In genomic region chr6:113875470-113875869, GRCh38 we compare ENCODE assay signal across 16 cellular contexts.
DNase-seq lines count a peak whose midpoint lies in the region; ATAC-seq lines count a peak whose summit lies in the region.
"Had no signal": no experiment of that assay in that cellular context is flagged by ENCODE, and none has a peak within 500 bp of the region (broad histone marks: within the 10 kb centered on the region; RNA-seq: fewer than 3 reads in every experiment).

No MANE protein-coding gene starts in this region.

- peaks cover 7% of the 10 kb centered on the region for H3K4me1 Mint-ChIP-seq in activated naive CD8-positive, alpha-beta T cell treated with anti-CD3 and anti-CD28 coated beads, Interleukin-2, amount 50 U/mL, for 24 hours

- H3K36me3 Mint-ChIP-seq in activated naive CD8-positive, alpha-beta T cell treated with anti-CD3 and anti-CD28 coated beads, Interleukin-2, amount 50 U/mL, for 24 hours (ENCODE audit: low read depth) = no peaks in the 10 kb centered on the region
- H3K36me3 Mint-ChIP-seq: activated naive CD8-positive, alpha-beta T cell; CD4-positive, CD25-positive, alpha-beta regulatory T cell had no signal

- H3K4me3 Mint-ChIP-seq in activated naive CD8-positive, alpha-beta T cell treated with anti-CD3 and anti-CD28 coated beads, Interleukin-2, amount 50 U/mL, for 24 hours = no peak overlapping the region
- H3K4me3 Mint-ChIP-seq: activated naive CD8-positive, alpha-beta T cell; CD4-positive, CD25-positive, alpha-beta regulatory T cell; central memory CD8-positive, alpha-beta T cell; T-helper 1 cell treated with Interleukin-12 subunit alpha and Interleukin-12 subunit beta and Interleukin-4 antibody, amounts not matched to agents 30 μg/mL and 1 μg/mL, for 36 hours had no signal

- H3K9me3 Mint-ChIP-seq in activated naive CD8-positive, alpha-beta T cell treated with anti-CD3 and anti-CD28 coated beads, Interleukin-2, amount 50 U/mL, for 24 hours = no peaks in the 10 kb centered on the region
- H3K9me3 Mint-ChIP-seq: central memory CD8-positive, alpha-beta T cell; T-helper 1 cell treated with Interleukin-12 subunit alpha and Interleukin-12 subunit beta and Interleukin-4 antibody, amounts not matched to agents 30 μg/mL and 1 μg/mL, for 36 hours had no signal

- ATAC-seq in activated naive CD8-positive, alpha-beta T cell treated with anti-CD3 and anti-CD28 coated beads, Interleukin-2, amount 50 U/mL, for 24 hours = no peak
- ATAC-seq: heart left ventricle, pancreas had no signal

- DNase-seq in DMS53 (lab: John Stamatoyannopoulos, UW) (peak; percentile 9), DMS53 treated with DMSO at 0.1 percent for 48 hours (lab: John Stamatoyannopoulos, UW; ENCODE audit: unreplicated experiment) (no peak), amniotic epithelial cell (ENCODE audit: low read depth) (peak; percentile 56), hepatic stellate cell (ENCODE audit: low spot score) (peak; percentile 5), nucleus accumbens (lab: John Stamatoyannopoulos, UW) (no peak)
- DNase-seq in activated naive CD8-positive, alpha-beta T cell treated with anti-CD3 and anti-CD28 coated beads, Interleukin-2, amount 50 U/mL, for 24 hours = no peak
- DNase-seq in stimulated activated CD4-positive, alpha-beta T cell treated with anti-CD3 and anti-CD28 coated beads, Interleukin-4, amount 100 ng/mL, for 1 hour = no peak
- no peak for DNase-seq in activated effector memory CD4-positive, alpha-beta T cell treated with anti-CD3 and anti-CD28 coated beads, Interleukin-2, amount 50 U/mL, for 16 hours
- DNase-seq: activated CD4-positive, alpha-beta T cell treated with anti-CD3 and anti-CD28 coated beads for 4 hours; CD4-positive, CD25-positive, alpha-beta regulatory T cell; heart left ventricle; NCI-H2029; pancreas had no signal

- no peak overlapping the region for H3K27ac Mint-ChIP-seq in activated naive CD8-positive, alpha-beta T cell treated with anti-CD3 and anti-CD28 coated beads, Interleukin-2, amount 50 U/mL, for 24 hours
- H3K27ac Mint-ChIP-seq: activated naive CD8-positive, alpha-beta T cell; CD4-positive, CD25-positive, alpha-beta regulatory T cell; T-helper 1 cell treated with Interleukin-12 subunit alpha and Interleukin-12 subunit beta and Interleukin-4 antibody, amounts not matched to agents 30 μg/mL and 1 μg/mL, for 36 hours had no signal

- peaks cover 30% of the 10 kb centered on the region for H3K27me3 Mint-ChIP-seq in activated naive CD8-positive, alpha-beta T cell treated with anti-CD3 and anti-CD28 coated beads, Interleukin-2, amount 50 U/mL, for 24 hours

Comparison
In these comparisons a context has a peak if more than half of its experiments do, and no peak if none do; other contexts are left out.
1. DNase-seq: peak in DMS53 (single experiment), amniotic epithelial cell (single experiment) and hepatic stellate cell (single experiment); none in DMS53 treated with DMSO at 0.1 percent for 48 hours (single experiment), nucleus accumbens (0 of 56), activated naive CD8-positive, alpha-beta T cell treated with anti-CD3 and anti-CD28 coated beads, Interleukin-2, amount 50 U/mL, for 24 hours (single experiment), stimulated activated CD4-positive, alpha-beta T cell treated with anti-CD3 and anti-CD28 coated beads, Interleukin-4, amount 100 ng/mL, for 1 hour (single experiment) and activated effector memory CD4-positive, alpha-beta T cell treated with anti-CD3 and anti-CD28 coated beads, Interleukin-2, amount 50 U/mL, for 16 hours (single experiment).